Comparison of ENCODE assay signal across 8 cellular contexts in genomic region chr1:180881806-180882509, GRCh38. TPM values are rescaled to one million over a fixed set of nuclear protein-coding genes. Genes with fewer than 3 reads are reported as not detected.
A peak's percentile ranks its signal among the peaks of the same experiment; 100 is the strongest.
DNase-seq lines count a peak whose midpoint lies in the region; ATAC-seq and TF ChIP-seq lines count a peak whose summit lies in the region.

No MANE protein-coding gene starts in this region.

- H3K4me3 ChIP-seq in esophagus muscularis mucosa = no peak overlapping the region

- H3K27ac Mint-ChIP-seq in neural crest cell (ENCODE audit: unreplicated experiment) = peak overlapping the region; percentile 22

- peaks cover 3% of the 10 kb centered on the region for H3K36me3 Mint-ChIP-seq in neural crest cell (ENCODE audit: low read depth)

- intact Hi-C loops in esophagus muscularis mucosa (cut with DNase I) = loop anchor here (2.0 to 5.0 kb wide), 2 partner anchors 261 to 285 kb away; no protein-coding TSS in a partner anchor

- H3K27me3 Mint-ChIP-seq in neural crest cell (ENCODE audit: low read depth) = no peaks in the 10 kb centered on the region

- H3K36me3 ChIP-seq in esophagus muscularis mucosa = peaks cover 3 to 63% (median 27%) of the 10 kb centered on the region in 4 donors

- H3K27ac ChIP-seq in esophagus muscularis mucosa (replicated peaks in 1 of 4) = no peak overlapping the region

- peak; percentile 39 to 50 (median 47) for TF ChIP-seq CTCF in esophagus muscularis mucosa (IDR thresholded peaks at IDR 0.05)
- TF ChIP-seq CTCF in neural crest cell (conservative IDR thresholded peaks at IDR 0.05) = peak; percentile 74

- peak; percentile 65 for ATAC-seq in GM18907 (IDR thresholded peaks at IDR 0.05; ENCODE audit: unreplicated experiment)

- H3K4me3 Mint-ChIP-seq in neural crest cell = no peak overlapping the region

- no peak for TF ChIP-seq POLR2A in esophagus muscularis mucosa (IDR thresholded peaks at IDR 0.05; ENCODE audit: low read depth)

- 61% methylated on average over 6 of the region's 6 CpGs for WGBS in esophagus muscularis mucosa

- TF ChIP-seq EP300 in esophagus muscularis mucosa (IDR thresholded peaks at IDR 0.05) = no peak

- H3K27me3 ChIP-seq in esophagus muscularis mucosa = no peaks in the 10 kb centered on the region

- no peaks in the 10 kb centered on the region for H3K9me3 ChIP-seq in esophagus muscularis mucosa

- H3K4me1 ChIP-seq in esophagus muscularis mucosa = no peaks in the 10 kb centered on the region

- no peaks in the 10 kb centered on the region for H3K9me3 Mint-ChIP-seq in neural crest cell

- H3K4me1 Mint-ChIP-seq in neural crest cell = peaks cover 5% of the 10 kb centered on the region

- DNase-seq in AML-193 (lab: John Stamatoyannopoulos, UW) (peak; percentile 64 to 73), MV-4-11 (lab: John Stamatoyannopoulos, UW) (peak; percentile 53), SHP77 (lab: John Stamatoyannopoulos, UW) (peak; percentile 30), esophagus muscularis mucosa (ENCODE audit: extremely low spot score) (no peak), neural crest cell (ENCODE audit: low read depth, low spot score) (no peak), ureter (ENCODE audit: low spot score) (no peak)
- no peak for DNase-seq in stimulated activated CD4-positive, alpha-beta T cell treated with anti-CD3 and anti-CD28 coated beads, Interleukin-2, amount 100 ng/mL, for 24 hours

RNA-seq across cellular contexts. Expression of gene KIAA1614, which starts 30.7 kb away (rescaled TPM):
- 10 to 100 TPM; 15.4 to 30.0 (median 17.4) TPM for total RNA-seq in esophagus muscularis mucosa
- 2.1 and 3.2 TPM in 2 replicates for total RNA-seq in neural crest cell
- total RNA-seq in ureter = 5.6 TPM

Comparison
In these comparisons a context has a peak if more than half of its experiments do, and no peak if none do; other contexts are left out.
1. DNase-seq: peak in AML-193 (2 of 2), MV-4-11 (single experiment) and SHP77 (2 of 2); none in esophagus muscularis mucosa (single experiment), neural crest cell (single experiment), ureter (single experiment) and stimulated activated CD4-positive, alpha-beta T cell treated with anti-CD3 and anti-CD28 coated beads, Interleukin-2, amount 100 ng/mL, for 24 hours (0 of 2).